Comparison of ENCODE assay signal across 16 cellular contexts in the genomic region with DNA sequence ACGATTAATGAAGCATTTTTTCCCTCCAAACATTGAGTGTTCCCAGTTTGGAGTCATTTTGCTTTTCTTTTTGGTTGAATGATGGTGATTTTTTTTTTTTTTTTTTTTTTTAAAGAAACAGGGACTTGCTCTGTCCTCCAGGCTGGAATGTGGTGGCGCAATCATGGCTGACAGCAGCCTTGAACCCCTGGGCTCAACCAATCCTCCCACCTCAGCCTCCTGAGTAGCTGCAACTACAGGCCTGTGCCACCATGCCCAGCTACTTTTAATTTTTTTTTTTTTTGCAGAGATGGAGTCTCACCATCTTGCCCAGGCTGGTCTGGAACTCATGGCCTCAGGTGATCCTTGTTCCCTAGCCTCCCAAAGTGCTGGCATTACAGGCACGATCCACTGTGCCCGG. TPM values are rescaled to one million over a fixed set of nuclear protein-coding genes. Genes with fewer than 3 reads are reported as not detected.
DNase-seq lines count a peak whose midpoint lies in the region; ATAC-seq and TF ChIP-seq lines count a peak whose summit lies in the region.
"Had no signal": no experiment of that assay in that cellular context is flagged by ENCODE, and none has a peak within 500 bp of the region (broad histone marks: within the 10 kb centered on the region; RNA-seq: fewer than 3 reads in every experiment).

No MANE protein-coding gene starts in this region.

- no peak overlapping the region for H3K27ac ChIP-seq in BLaER1 treated with 17β-estradiol and CSF1 and Interleukin-3, amounts not matched to agents 10 nM and 100 nM
- H3K27ac ChIP-seq in RWPE2 (ENCODE audit: poor library complexity, severe bottlenecking) (peak overlapping the region; percentile 33), esophagus (ENCODE audit: low read depth in 2 of 2, low read length in 1 of 2) (peak overlapping the region; percentile 84 to 97), sigmoid colon (peak overlapping the region in 1 of 4 donors; percentile 66)
- H3K27ac ChIP-seq: HL-60 had no signal

- no peak for TF ChIP-seq POLR2A in sigmoid colon (IDR thresholded peaks at IDR 0.05)

- no peak for DNase-seq in RWPE2 (ENCODE audit: low spot score)
- DNase-seq in sigmoid colon = peak; percentile 25
- DNase-seq in cerebellar cortex (ENCODE audit: low spot score) = no peak
- no peak for DNase-seq in NCI-H187 treated with DMSO at 0.1 percent for 48 hours (lab: John Stamatoyannopoulos, UW)
- DNase-seq: CD8-positive, alpha-beta memory T cell; DMS79; H9; Kasumi-1; MM.1S; NCI-H1105 treated with DMSO at 0.1 percent for 48 hours; NCI-H1694 had no signal

- no peaks in the 10 kb centered on the region for H3K9me3 ChIP-seq in BLaER1 treated with 17β-estradiol and CSF1 and Interleukin-3, amounts not matched to agents 10 nM and 100 nM (replicated peaks in 1 of 11)
- H3K9me3 ChIP-seq in RWPE2 (ENCODE audit: severe bottlenecking) = no peaks in the 10 kb centered on the region
- H3K9me3 ChIP-seq in esophagus (ENCODE audit: control insufficient read depth in 2 of 2, insufficient read depth in 1 of 2, low read depth in 1 of 2, low read length in 1 of 2) = no peaks in the 10 kb centered on the region
- no peaks in the 10 kb centered on the region for H3K9me3 ChIP-seq in sigmoid colon

- H3K4me1 ChIP-seq in BLaER1 treated with 17β-estradiol and CSF1 and Interleukin-3, amounts not matched to agents 10 nM and 100 nM = peaks cover 16 to 43% (median 30%) of the 10 kb centered on the region in 10 experiments
- H3K4me1 ChIP-seq in RWPE2 (ENCODE audit: insufficient read depth, poor library complexity, severe bottlenecking) (peaks cover 9% of the 10 kb centered on the region), esophagus (ENCODE audit: control insufficient read depth in 2 of 2, insufficient read depth in 2 of 2, low read length in 1 of 2) (peaks cover 0 to 19% of the 10 kb centered on the region in 2 donors), sigmoid colon (peaks cover 0 to 18% (median 11%) of the 10 kb centered on the region in 4 donors)

- intact Hi-C loops in sigmoid colon (cut with DNase I) = no loop called here

- H3K4me3 ChIP-seq in BLaER1 treated with 17β-estradiol and CSF1 and Interleukin-3, amounts not matched to agents 10 nM and 100 nM = no peak overlapping the region
- no peak overlapping the region for H3K4me3 ChIP-seq in RWPE2 (ENCODE audit: severe bottlenecking)
- no peak overlapping the region for H3K4me3 ChIP-seq in esophagus (ENCODE audit: low read depth in 1 of 2, low read length in 2 of 2)
- no peak overlapping the region for H3K4me3 ChIP-seq in sigmoid colon

- peaks cover 0 to 14% (median 0%) of the 10 kb centered on the region in 11 experiments; a peak in 5 of 22 replicates for H4K20me1 ChIP-seq in BLaER1 treated with 17β-estradiol and CSF1 and Interleukin-3, amounts not matched to agents 10 nM and 100 nM

- peaks cover 11 to 72% (median 42%) of the 10 kb centered on the region in 11 experiments; a peak in 18 of 22 replicates for H3K36me3 ChIP-seq in BLaER1 treated with 17β-estradiol and CSF1 and Interleukin-3, amounts not matched to agents 10 nM and 100 nM
- H3K36me3 ChIP-seq in RWPE2 (ENCODE audit: low read depth) (no peaks in the 10 kb centered on the region), esophagus (ENCODE audit: control insufficient read depth in 2 of 2, insufficient read depth in 2 of 2, low read length in 1 of 2) (peaks cover 0 to 7% of the 10 kb centered on the region in 2 donors), sigmoid colon (peaks cover 3 to 24% (median 14%) of the 10 kb centered on the region in 4 donors)

- no peak overlapping the region for H3K9ac ChIP-seq in BLaER1 treated with 17β-estradiol and CSF1 and Interleukin-3, amounts not matched to agents 10 nM and 100 nM

- no peak for TF ChIP-seq EP300 in sigmoid colon (IDR thresholded peaks at IDR 0.05)

- H3K4me2 ChIP-seq in BLaER1 treated with 17β-estradiol and CSF1 and Interleukin-3, amounts not matched to agents 10 nM and 100 nM = peak overlapping the region in 10 of 11 experiments; percentile 55 to 84 (median 66); a peak in 19 of 22 replicates

- TF ChIP-seq CTCF in RWPE2 (IDR thresholded peaks at IDR 0.05; ENCODE audit: poor library complexity, severe bottlenecking) (no peak), sigmoid colon (IDR thresholded peaks at IDR 0.05) (no peak)

- H3K27me3 ChIP-seq in BLaER1 treated with 17β-estradiol and CSF1 and Interleukin-3, amounts not matched to agents 10 nM and 100 nM = no peaks in the 10 kb centered on the region
- H3K27me3 ChIP-seq in RWPE2 (ENCODE audit: insufficient read depth, poor library complexity, severe bottlenecking) (no peaks in the 10 kb centered on the region), esophagus (ENCODE audit: control insufficient read depth in 1 of 2, insufficient read depth in 2 of 2, low read length in 2 of 2) (no peaks in the 10 kb centered on the region), sigmoid colon (no peaks in the 10 kb centered on the region)

- 53 to 67% methylated on average over 4 of the region's 4 CpGs for WGBS in esophagus, 2 donors
- WGBS in sigmoid colon, 2 donors = 92 to 95% methylated on average over 4 of the region's 4 CpGs

- ATAC-seq in RWPE2 (ENCODE audit: low read depth) (no peak), HG03521 (IDR thresholded peaks at IDR 0.05; ENCODE audit: unreplicated experiment) (no peak)
- ATAC-seq: Panc1 had no signal

RNA-seq across cellular contexts. Expression of a gene that starts 46.2 kb away (rescaled TPM):
- polyA plus RNA-seq in esophagus (100 to 1,000 TPM in 1 of 2 donors, 10 to 100 TPM in 1; 79.1 to 142 TPM), sigmoid colon (100 to 1,000 TPM in 1 of 3 donors, 10 to 100 TPM in 2; 88.1 to 138 (median 99.6) TPM)
- 10 to 100 TPM; 21.3 to 66.5 (median 29.1) TPM for total RNA-seq in sigmoid colon

Comparison
In these comparisons a context has a peak if more than half of its experiments do, and no peak if none do; other contexts are left out.
1. H3K27ac ChIP-seq: peak in RWPE2 (single experiment) and esophagus (2 of 2); none in BLaER1 treated with 17β-estradiol and CSF1 and Interleukin-3, amounts not matched to agents 10 nM and 100 nM (0 of 11).